ENCODE assay signal across 8 cellular contexts in the genomic region with DNA sequence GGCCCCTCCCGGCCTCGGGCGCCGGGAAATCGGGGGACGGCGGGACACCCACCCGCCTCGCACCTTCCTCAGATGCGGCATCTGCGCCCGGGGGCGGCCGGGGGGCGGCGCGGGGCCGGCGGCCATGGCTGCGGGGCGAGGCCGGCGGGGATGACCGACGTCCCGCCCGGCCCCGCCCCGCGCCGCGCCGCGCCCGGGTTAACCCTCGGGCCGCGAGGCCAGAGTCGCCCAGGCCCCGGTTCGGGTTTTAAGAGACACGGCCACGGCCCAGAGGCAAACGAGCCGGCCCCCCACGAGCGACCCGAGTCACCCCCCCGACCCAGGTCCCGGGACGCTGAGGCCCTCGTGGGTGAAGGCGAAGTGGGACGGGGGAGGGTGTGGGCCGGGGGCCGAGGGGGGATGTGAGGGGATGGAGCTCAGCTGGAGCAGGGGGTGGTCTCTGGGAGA. TPM values are rescaled to one million over a fixed set of nuclear protein-coding genes. Genes with fewer than 3 reads are reported as not detected.
A peak's percentile ranks its signal among the peaks of the same experiment; 100 is the strongest.
DNase-seq lines count a peak whose midpoint lies in the region; ATAC-seq, FAIRE-seq and TF ChIP-seq lines count a peak whose summit lies in the region.

A gene (minus strand): TSS at position 159 of the 447 bp plus-strand sequence. CDS start 33 bp downstream, at position 126.

- H3K4me1 Mint-ChIP-seq in CD4-positive, CD25-positive, alpha-beta regulatory T cell = peaks cover 6 to 15% (median 9%) of the 10 kb centered on the region in 4 donors
- no peaks in the 10 kb centered on the region; the same call in 1 of the 2 replicates for H3K4me1 Mint-ChIP-seq in WTC11

- H3K27me3 Mint-ChIP-seq in CD4-positive, CD25-positive, alpha-beta regulatory T cell = peaks cover 44% of the 10 kb centered on the region
- H3K27me3 Mint-ChIP-seq in WTC11 (ENCODE audit: low read depth) = peaks cover 43% of the 10 kb centered on the region

- intact Hi-C loops in Right ventricle myocardium inferior (cut with DNase I) = no loop called here
- intact Hi-C loops in pancreas (cut with DNase I) = loop anchor here in 1 of 3 donors (5.0 kb wide), 1 partner anchor 49 kb away; a partner anchor contains a TSS

- no peaks in the 10 kb centered on the region for H3K9me3 Mint-ChIP-seq in CD4-positive, CD25-positive, alpha-beta regulatory T cell
- H3K9me3 Mint-ChIP-seq in WTC11 = no peaks in the 10 kb centered on the region

- peaks cover 27% of the 10 kb centered on the region for H3K4me1 ChIP-seq in CD4-positive, CD25-positive, alpha-beta regulatory T cell (ENCODE audit: control insufficient read depth, insufficient read depth, low read length, poor library complexity, severe bottlenecking)
- peaks cover 0 to 8% (median 6%) of the 10 kb centered on the region in 3 donors for H3K4me1 ChIP-seq in pancreas

- H3K27ac ChIP-seq in CD4-positive, CD25-positive, alpha-beta regulatory T cell (ENCODE audit: insufficient read depth, low read length, poor library complexity, severe bottlenecking) = no peak within 1 kb of the TSS
- no peak within 1 kb of the TSS for H3K27ac ChIP-seq in pancreas
- no peak within 1 kb of the TSS for H3K27ac ChIP-seq in caudate nucleus (ENCODE audit: low read depth, low read length)

- no peak within 1 kb of the TSS for H3K27ac Mint-ChIP-seq in CD4-positive, CD25-positive, alpha-beta regulatory T cell
- no peak within 1 kb of the TSS for H3K27ac Mint-ChIP-seq in WTC11

- no peak for ATAC-seq in CD4-positive, CD25-positive, alpha-beta regulatory T cell (ENCODE audit: low read depth in 2 of 2)
- ATAC-seq in WTC11 (no peak), Right ventricle myocardium inferior (peak; percentile 58), pancreas (peak in 1 of 4 donors; percentile 16), GM21360 (IDR thresholded peaks at IDR 0.05; ENCODE audit: unreplicated experiment) (no peak)

- TF ChIP-seq CTCF in WTC11 (IDR thresholded peaks at IDR 0.05) (no peak), pancreas (IDR thresholded peaks at IDR 0.05) (no peak)

- H3K9me3 ChIP-seq in CD4-positive, CD25-positive, alpha-beta regulatory T cell (ENCODE audit: control insufficient read depth in 2 of 2, low read length in 2 of 2) = no peaks in the 10 kb centered on the region
- no peaks in the 10 kb centered on the region for H3K9me3 ChIP-seq in pancreas

- WGBS in pancreas, 2 donors = 3% methylated on average over 21 to 56 of the region's 56 CpGs

- POLR2A ChIA-PET in WTC11 (lab: Charles Lee) = interaction anchor here (0.6 kb wide), 1 partner anchor 16 kb away, joined by 3 read pairs; no protein-coding TSS in a partner anchor

- CTCF ChIA-PET in WTC11 (lab: Charles Lee) = interaction anchor here (0.6 to 1.8 kb wide), 5 partner anchors 24 to 116 kb away, joined by 3 to 8 read pairs (median 4); no protein-coding TSS in a partner anchor

- FAIRE-seq in pancreas (lab: Jason Lieb, UNC) = no peak

- peaks cover 4% of the 10 kb centered on the region for H3K27me3 ChIP-seq in CD4-positive, CD25-positive, alpha-beta regulatory T cell (ENCODE audit: control insufficient read depth, insufficient read depth, low read length)
- H3K27me3 ChIP-seq in pancreas = no peaks in the 10 kb centered on the region

- no peak for DNase-seq in CD4-positive, CD25-positive, alpha-beta regulatory T cell
- DNase-seq in WTC11 (ENCODE audit: low spot score) = no peak
- no peak for DNase-seq in Right ventricle myocardium inferior (ENCODE audit: missing footprints)
- peak in 4 of 6 donors; percentile 14 to 72 (median 56) for DNase-seq in pancreas
- no peak for DNase-seq in central memory CD4-positive, alpha-beta T cell
- no peak for DNase-seq in effector CD8-positive, alpha-beta T cell (lab: John Stamatoyannopoulos, UW)
- no peak for DNase-seq in caudate nucleus (lab: John Stamatoyannopoulos, UW)

- H3K4me3 ChIP-seq in CD4-positive, CD25-positive, alpha-beta regulatory T cell (ENCODE audit: low read depth, low read length) = no peak within 1 kb of the TSS
- peak within 1 kb of the TSS in 2 of 4 donors; percentile 36 to 53 for H3K4me3 ChIP-seq in pancreas

- no peaks in the 10 kb centered on the region for H3K36me3 ChIP-seq in CD4-positive, CD25-positive, alpha-beta regulatory T cell (ENCODE audit: control insufficient read depth, insufficient read depth, low read length)
- no peaks in the 10 kb centered on the region for H3K36me3 ChIP-seq in pancreas

- H3K4me3 Mint-ChIP-seq in CD4-positive, CD25-positive, alpha-beta regulatory T cell = peak within 1 kb of the TSS in 3 of 4 donors; percentile 55 to 73 (median 73)
- peak within 1 kb of the TSS; percentile 66 for H3K4me3 Mint-ChIP-seq in WTC11

- no peaks in the 10 kb centered on the region for H3K36me3 Mint-ChIP-seq in CD4-positive, CD25-positive, alpha-beta regulatory T cell
- H3K36me3 Mint-ChIP-seq in WTC11 = no peaks in the 10 kb centered on the region

TF ChIP-seq in WTC11, 78 proteins besides CTCF, POLR2A, EP300 and RAD21 (continues in another document):
- TF ChIP-seq, protein P1, sequence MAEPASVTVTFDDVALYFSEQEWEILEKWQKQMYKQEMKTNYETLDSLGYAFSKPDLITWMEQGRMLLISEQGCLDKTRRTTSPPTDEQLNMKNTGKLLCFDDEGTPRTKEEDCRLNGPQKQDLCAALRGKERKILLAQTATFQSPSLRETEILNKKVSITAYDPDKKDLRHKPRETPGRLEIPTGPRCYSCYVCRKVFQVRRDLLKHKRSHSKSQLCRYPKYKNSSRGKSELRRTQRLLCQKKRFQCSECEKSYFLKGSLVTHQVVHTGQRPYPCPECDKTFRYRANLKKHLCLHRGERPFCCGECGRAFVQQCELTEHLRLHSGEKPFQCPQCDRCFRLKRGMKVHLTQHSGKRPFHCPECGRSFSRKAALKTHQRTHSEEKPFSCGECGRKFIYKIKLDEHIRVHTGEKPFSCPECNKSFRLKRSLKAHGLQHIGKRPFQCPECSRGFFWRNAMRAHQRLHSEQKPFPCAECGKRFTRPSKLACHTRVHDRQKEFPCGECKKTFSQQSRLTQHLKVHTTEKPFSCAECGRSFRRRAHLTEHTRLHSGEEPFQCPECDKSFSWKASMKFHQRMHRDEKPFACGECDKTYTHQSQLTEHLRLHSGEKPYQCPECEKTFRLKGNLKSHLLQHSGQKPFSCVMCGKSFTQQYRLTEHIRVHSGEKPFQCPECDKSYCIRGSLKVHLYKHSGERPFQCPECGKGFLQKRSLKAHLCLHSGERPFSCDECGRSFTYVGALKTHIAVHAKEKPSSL (CRISPR knock-in tag; conservative IDR thresholded peaks at IDR 0.05) = no peak
- TF ChIP-seq, protein P2, sequence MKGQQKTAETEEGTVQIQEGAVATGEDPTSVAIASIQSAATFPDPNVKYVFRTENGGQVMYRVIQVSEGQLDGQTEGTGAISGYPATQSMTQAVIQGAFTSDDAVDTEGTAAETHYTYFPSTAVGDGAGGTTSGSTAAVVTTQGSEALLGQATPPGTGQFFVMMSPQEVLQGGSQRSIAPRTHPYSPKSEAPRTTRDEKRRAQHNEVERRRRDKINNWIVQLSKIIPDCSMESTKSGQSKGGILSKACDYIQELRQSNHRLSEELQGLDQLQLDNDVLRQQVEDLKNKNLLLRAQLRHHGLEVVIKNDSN (CRISPR knock-in tag; IDR thresholded peaks at IDR 0.05) = no peak
- TF ChIP-seq, protein P3, sequence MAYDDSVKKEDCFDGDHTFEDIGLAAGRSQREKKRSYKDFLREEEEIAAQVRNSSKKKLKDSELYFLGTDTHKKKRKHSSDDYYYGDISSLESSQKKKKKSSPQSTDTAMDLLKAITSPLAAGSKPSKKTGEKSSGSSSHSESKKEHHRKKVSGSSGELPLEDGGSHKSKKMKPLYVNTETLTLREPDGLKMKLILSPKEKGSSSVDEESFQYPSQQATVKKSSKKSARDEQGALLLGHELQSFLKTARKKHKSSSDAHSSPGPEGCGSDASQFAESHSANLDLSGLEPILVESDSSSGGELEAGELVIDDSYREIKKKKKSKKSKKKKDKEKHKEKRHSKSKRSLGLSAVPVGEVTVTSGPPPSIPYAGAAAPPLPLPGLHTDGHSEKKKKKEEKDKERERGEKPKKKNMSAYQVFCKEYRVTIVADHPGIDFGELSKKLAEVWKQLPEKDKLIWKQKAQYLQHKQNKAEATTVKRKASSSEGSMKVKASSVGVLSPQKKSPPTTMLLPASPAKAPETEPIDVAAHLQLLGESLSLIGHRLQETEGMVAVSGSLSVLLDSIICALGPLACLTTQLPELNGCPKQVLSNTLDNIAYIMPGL (CRISPR knock-in tag; IDR thresholded peaks at IDR 0.05) = no peak
- no peak for TF ChIP-seq FOXJ3 (CRISPR knock-in tag; IDR thresholded peaks at IDR 0.05; ENCODE audit: borderline replicate concordance)
- TF ChIP-seq, protein P4, sequence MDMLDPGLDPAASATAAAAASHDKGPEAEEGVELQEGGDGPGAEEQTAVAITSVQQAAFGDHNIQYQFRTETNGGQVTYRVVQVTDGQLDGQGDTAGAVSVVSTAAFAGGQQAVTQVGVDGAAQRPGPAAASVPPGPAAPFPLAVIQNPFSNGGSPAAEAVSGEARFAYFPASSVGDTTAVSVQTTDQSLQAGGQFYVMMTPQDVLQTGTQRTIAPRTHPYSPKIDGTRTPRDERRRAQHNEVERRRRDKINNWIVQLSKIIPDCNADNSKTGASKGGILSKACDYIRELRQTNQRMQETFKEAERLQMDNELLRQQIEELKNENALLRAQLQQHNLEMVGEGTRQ (CRISPR knock-in tag; IDR thresholded peaks at IDR 0.05) = no peak
- no peak for TF ChIP-seq TP53 (CRISPR knock-in tag; IDR thresholded peaks at IDR 0.05)
- TF ChIP-seq FOXK1 (CRISPR knock-in tag; IDR thresholded peaks at IDR 0.05) = no peak
- TF ChIP-seq PRRX2 (CRISPR knock-in tag; IDR thresholded peaks at IDR 0.05) = no peak
- TF ChIP-seq HMGA2 (CRISPR knock-in tag; IDR thresholded peaks at IDR 0.05) = no peak
- TF ChIP-seq NFATC4 (CRISPR knock-in tag; IDR thresholded peaks at IDR 0.05) = no peak
- TF ChIP-seq ZNF138 (CRISPR knock-in tag; conservative IDR thresholded peaks at IDR 0.05) = no peak
- no peak for TF ChIP-seq SP1 (CRISPR knock-in tag; conservative IDR thresholded peaks at IDR 0.05)
- TF ChIP-seq ZNF423 (CRISPR knock-in tag; IDR thresholded peaks at IDR 0.05) = no peak
- TF ChIP-seq, protein P5, sequence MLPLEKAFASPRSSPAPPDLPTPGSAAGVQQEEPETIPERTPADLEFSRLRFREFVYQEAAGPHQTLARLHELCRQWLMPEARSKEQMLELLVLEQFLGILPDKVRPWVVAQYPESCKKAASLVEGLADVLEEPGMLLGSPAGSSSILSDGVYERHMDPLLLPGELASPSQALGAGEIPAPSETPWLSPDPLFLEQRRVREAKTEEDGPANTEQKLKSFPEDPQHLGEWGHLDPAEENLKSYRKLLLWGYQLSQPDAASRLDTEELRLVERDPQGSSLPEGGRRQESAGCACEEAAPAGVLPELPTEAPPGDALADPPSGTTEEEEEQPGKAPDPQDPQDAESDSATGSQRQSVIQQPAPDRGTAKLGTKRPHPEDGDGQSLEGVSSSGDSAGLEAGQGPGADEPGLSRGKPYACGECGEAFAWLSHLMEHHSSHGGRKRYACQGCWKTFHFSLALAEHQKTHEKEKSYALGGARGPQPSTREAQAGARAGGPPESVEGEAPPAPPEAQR (CRISPR knock-in tag; IDR thresholded peaks at IDR 0.05) = no peak

RNA-seq across cellular contexts. Expression of the gene that starts here (rescaled TPM):
- total RNA-seq in CD4-positive, CD25-positive, alpha-beta regulatory T cell = not detected
- not detected for polyA plus RNA-seq in CD4-positive, CD25-positive, alpha-beta regulatory T cell
- total RNA-seq in WTC11 (2021) (1.8 to 2.7 TPM (median 2.3 TPM) in 3 replicates), Right ventricle myocardium inferior (15.4 TPM), pancreas (10 to 100 TPM in 1 of 6 donors, 1 to 10 TPM in 5; 4.5 to 14.0 (median 8.0) TPM)
- 10 to 100 TPM; 42.9 to 47.2 TPM for polyA plus RNA-seq in pancreas

Comparison
In these comparisons a context has a peak if more than half of its experiments do, and no peak if none do; other contexts are left out.
1. RNA of the gene that starts here (polyA plus RNA-seq): 42.9 to 47.2 TPM in pancreas; not detected in CD4-positive, CD25-positive, alpha-beta regulatory T cell; every median in the first group is over 10 times any median in the second.
2. DNase-seq: peak in pancreas (4 of 6); none in CD4-positive, CD25-positive, alpha-beta regulatory T cell (0 of 3), WTC11 (single experiment), Right ventricle myocardium inferior (single experiment), central memory CD4-positive, alpha-beta T cell (single experiment), effector CD8-positive, alpha-beta T cell (single experiment) and caudate nucleus (0 of 61).